In genomic region chr13:78022164-78022877, GRCh38 we compare ENCODE assay signal across 9 cellular contexts.
DNase-seq lines count a peak whose midpoint lies in the region; ATAC-seq lines count a peak whose summit lies in the region.
"Had no signal": no experiment of that assay in that cellular context is flagged by ENCODE, and none has a peak within 500 bp of the region (broad histone marks: within the 10 kb centered on the region; RNA-seq: fewer than 3 reads in every experiment).

No MANE protein-coding gene starts in this region.

- peak; percentile 100 for ATAC-seq in GM18870 (IDR thresholded peaks at IDR 0.05; ENCODE audit: unreplicated experiment)
- ATAC-seq in HG03039 (IDR thresholded peaks at IDR 0.05; ENCODE audit: unreplicated experiment): peak; percentile 100
- peak; percentile 42 for ATAC-seq in left lobe of liver
- ATAC-seq in stimulated activated naive CD8-positive, alpha-beta T cell treated with anti-CD3 and anti-CD28 coated beads, Interleukin-15, Interleukin-2, amounts not matched to agents 100 U/mL and 50 U/mL, for 24 hours: peak; percentile 98
- ATAC-seq: body of pancreas had no signal

- DNase-seq in A172 (ENCODE audit: low spot score) (peak; percentile 83), OCI-M1 (lab: John Stamatoyannopoulos, UW) (peak; percentile 73), left lobe of liver (ENCODE audit: low spot score) (no peak), NCI-H1930 (lab: John Stamatoyannopoulos, UW) (no peak)
- peak; percentile 11 for DNase-seq in activated gamma-delta T cell treated with anti-CD3 and anti-CD28 coated beads, Interleukin-2, amount 50 U/mL, for 16 hours (ENCODE audit: low read depth)
- DNase-seq in stimulated activated naive CD8-positive, alpha-beta T cell treated with anti-CD3 and anti-CD28 coated beads, Interleukin-15, Interleukin-2, amounts not matched to agents 100 U/mL and 50 U/mL, for 24 hours: peak; percentile 44

Comparison
In these comparisons a context has a peak if more than half of its experiments do, and no peak if none do; other contexts are left out.
1. DNase-seq: peak in A172 (single experiment), OCI-M1 (single experiment), activated gamma-delta T cell treated with anti-CD3 and anti-CD28 coated beads, Interleukin-2, amount 50 U/mL, for 16 hours (single experiment) and stimulated activated naive CD8-positive, alpha-beta T cell treated with anti-CD3 and anti-CD28 coated beads, Interleukin-15, Interleukin-2, amounts not matched to agents 100 U/mL and 50 U/mL, for 24 hours (single experiment); none in left lobe of liver (single experiment) and NCI-H1930 (0 of 2).
2. ATAC-seq: peak in every context shown above with its lines; median percentile 100 in GM18870; 100 in HG03039; 98 in stimulated activated naive CD8-positive, alpha-beta T cell treated with anti-CD3 and anti-CD28 coated beads, Interleukin-15, Interleukin-2, amounts not matched to agents 100 U/mL and 50 U/mL, for 24 hours; 42 in left lobe of liver.